In the genomic region with DNA sequence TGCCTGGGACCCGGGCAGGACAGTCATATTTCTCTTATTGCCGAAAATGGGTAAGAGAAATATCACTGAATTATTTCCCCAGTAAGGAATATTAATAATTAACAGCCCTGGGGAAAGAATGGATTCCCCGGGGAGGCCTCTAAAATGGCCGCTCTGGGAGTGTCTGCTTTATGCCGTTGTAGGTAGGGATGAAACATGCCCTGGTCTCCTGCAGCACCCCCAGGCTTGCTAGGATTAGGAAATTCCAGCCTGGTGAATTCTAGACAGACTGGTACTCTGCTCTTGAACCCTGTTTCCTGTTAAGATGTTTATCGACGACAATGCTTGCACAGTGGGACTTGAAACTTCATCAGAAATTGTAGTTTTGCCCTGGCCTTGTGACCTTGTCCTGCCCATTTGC, we compare ENCODE assay signal across 1 cellular context.
TF ChIP-seq lines count a peak whose summit lies in the region.

No MANE protein-coding gene starts in this region.

TF ChIP-seq in K562, 482 proteins besides CTCF, POLR2A, EP300 and RAD21 (continued from another document):
- peak; percentile 75; the same call in 1 of the 2 replicates for TF ChIP-seq CHAMP1 (IDR thresholded peaks at IDR 0.05)
- 0 out of 4 replicates have a peak, but pooled peaks of 1 of the 2 experiments have one; percentile 14 for TF ChIP-seq TRIM24 (IDR thresholded peaks at IDR 0.05)
- TF ChIP-seq YY1 (IDR thresholded peaks at IDR 0.05; ENCODE audit: borderline replicate concordance in 1 of 3, control insufficient read depth in 1 of 3, extremely low read depth in 1 of 3, insufficient read depth in 3 of 3, insufficient read length in 1 of 3, insufficient replicate concordance in 2 of 3, low read depth in 1 of 3, low read length in 2 of 3), result peak in 1 of 3 experiments; percentile 26
